Comparison of ENCODE assay signal across 8 cellular contexts in genomic region chr16:74605746-74606520, GRCh38. TPM values are rescaled to one million over a fixed set of nuclear protein-coding genes. Genes with fewer than 3 reads are reported as not detected.
A peak's percentile ranks its signal among the peaks of the same experiment; 100 is the strongest.
DNase-seq lines count a peak whose midpoint lies in the region; ATAC-seq and TF ChIP-seq lines count a peak whose summit lies in the region.

No MANE protein-coding gene starts in this region.

- peak overlapping the region; percentile 95 for H3K27ac ChIP-seq in rectal smooth muscle tissue (ENCODE audit: low read depth, low read length)

- no peaks in the 10 kb centered on the region for H3K36me3 ChIP-seq in rectal smooth muscle tissue (ENCODE audit: control insufficient read depth, insufficient read depth, low read length)

- H3K4me3 Mint-ChIP-seq in activated B cell treated with CpG ODN at 0.5 μM for 24 hours = peak overlapping the region; percentile 94
- H3K4me3 Mint-ChIP-seq in glutamatergic neuron (ENCODE audit: unreplicated experiment) = peak overlapping the region; percentile 94

- peak overlapping the region; percentile 94 for H3K4me3 ChIP-seq in AG09309 (ENCODE audit: control insufficient read depth, low read depth, low read length)
- H3K4me3 ChIP-seq in rectal smooth muscle tissue (ENCODE audit: low read length) = peak overlapping the region; percentile 95

- TF ChIP-seq CTCF in AG09309 (IDR thresholded peaks at IDR 0.05; ENCODE audit: control insufficient read depth, insufficient read depth, low read depth, low read length, missing control alignments) (no peak), activated B cell treated with CpG ODN at 0.5 μM for 24 hours (IDR thresholded peaks at IDR 0.05) (no peak), glutamatergic neuron (IDR thresholded peaks at IDR 0.05; ENCODE audit: partially characterized antibody, unreplicated experiment) (no peak)

- intact Hi-C loops in activated B cell treated with CpG ODN at 0.5 μM for 24 hours (cut with micrococcal nuclease) = loop anchor here (2.0 to 10.0 kb wide), 5 partner anchors 95 to 829 kb away; partner anchors contain the start of genes CFDP1, MLKL, WDR59 and ZFP1

- CTCF ChIA-PET in activated B cell treated with CpG ODN at 0.5 μM for 24 hours (lab: Charles Lee) = interaction anchor here (0.8 kb wide), 1 partner anchor 18 kb away, joined by 3 read pairs; no protein-coding TSS in a partner anchor

- H3K4me1 Mint-ChIP-seq in activated B cell treated with CpG ODN at 0.5 μM for 24 hours (peaks cover 52% of the 10 kb centered on the region), glutamatergic neuron (ENCODE audit: low read depth, unreplicated experiment) (peaks cover 16% of the 10 kb centered on the region)

- peak overlapping the region; percentile 81 for H3K27ac Mint-ChIP-seq in activated B cell treated with CpG ODN at 0.5 μM for 24 hours
- peak overlapping the region; percentile 97 for H3K27ac Mint-ChIP-seq in glutamatergic neuron (ENCODE audit: unreplicated experiment)

- H3K4me1 ChIP-seq in rectal smooth muscle tissue (ENCODE audit: control insufficient read depth, insufficient read depth, low read length) = peaks cover 10% of the 10 kb centered on the region

- ATAC-seq in GM21723 (IDR thresholded peaks at IDR 0.05; ENCODE audit: unreplicated experiment) (peak; percentile 27), activated B cell treated with CpG ODN at 0.5 μM for 24 hours (ENCODE audit: low read depth) (no peak)

- peak overlapping the region; percentile 86 for H3K9ac ChIP-seq in rectal smooth muscle tissue (ENCODE audit: low read length)

- H3K9me3 Mint-ChIP-seq in activated B cell treated with CpG ODN at 0.5 μM for 24 hours (no peaks in the 10 kb centered on the region), glutamatergic neuron (ENCODE audit: unreplicated experiment) (no peaks in the 10 kb centered on the region)

- no peaks in the 10 kb centered on the region for H3K27me3 Mint-ChIP-seq in activated B cell treated with CpG ODN at 0.5 μM for 24 hours
- H3K27me3 Mint-ChIP-seq in glutamatergic neuron (ENCODE audit: unreplicated experiment) = peaks cover 13% of the 10 kb centered on the region

- POLR2A ChIA-PET in activated B cell treated with CpG ODN at 0.5 μM for 24 hours (lab: Charles Lee) = interaction anchor here (0.6 to 2.2 kb wide), 11 partner anchors 14 to 1042 kb away, joined by 3 to 25 read pairs (median 5); partner anchors contain the start of genes KARS1, MLKL, PSMD7 and RFWD3

- no peaks in the 10 kb centered on the region for H3K27me3 ChIP-seq in rectal smooth muscle tissue (ENCODE audit: control insufficient read depth, insufficient read depth, low read length)

- H3K36me3 Mint-ChIP-seq in activated B cell treated with CpG ODN at 0.5 μM for 24 hours (ENCODE audit: low read depth) (peaks cover 3% of the 10 kb centered on the region), glutamatergic neuron (ENCODE audit: unreplicated experiment) (no peaks in the 10 kb centered on the region)

- DNase-seq in AG09309 (ENCODE audit: low read depth) = no peak
- DNase-seq in activated B cell treated with CpG ODN at 0.5 μM for 24 hours = no peak
- no peak for DNase-seq in glutamatergic neuron
- no peak for DNase-seq in NCI-H2227 (lab: John Stamatoyannopoulos, UW; ENCODE audit: unreplicated experiment)
- no peak for DNase-seq in DMS153 treated with DMSO at 0.1 percent for 48 hours (lab: John Stamatoyannopoulos, UW; ENCODE audit: unreplicated experiment)
- no peak for DNase-seq in NCI-H510A treated with DMSO at 0.1 percent for 48 hours (lab: John Stamatoyannopoulos, UW)

RNA-seq across cellular contexts. Expression of gene GLG1, which starts 1.0 kb away (rescaled TPM):
- total RNA-seq in activated B cell treated with CpG ODN at 0.5 μM for 24 hours (72.7 and 81.4 TPM in 2 replicates), glutamatergic neuron (ENCODE audit: unreplicated experiment) (143 TPM)
